8 cellular contexts compared by ENCODE assay signal in genomic region chrX:47467106-47467505, GRCh38.
"Had no signal": no experiment of that assay in that cellular context is flagged by ENCODE, and none has a peak within 500 bp of the region (broad histone marks: within the 10 kb centered on the region; RNA-seq: fewer than 3 reads in every experiment).

No MANE protein-coding gene starts in this region.

- H3K9me3 Mint-ChIP-seq: GM23338, IgD-negative memory B cell had no signal

- DNase-seq: H9, HCEC 1CT had no signal

- H3K4me3 ChIP-seq: GM23338 had no signal

- H2AFZ ChIP-seq: GM23338 had no signal

- FAIRE-seq: H1, H54, HepG2 had no signal

- ATAC-seq: GM23338, HepG2 had no signal

- H3K4me3 Mint-ChIP-seq: GM23338, H9, IgD-negative memory B cell had no signal

- H3K27ac ChIP-seq: HL-60 had no signal

- H3K27ac Mint-ChIP-seq: GM23338, H9, IgD-negative memory B cell had no signal

- H3K4me2 ChIP-seq: GM23338 had no signal

- H3K4me1 Mint-ChIP-seq: GM23338, H9 had no signal
